ENCODE assay signal across 16 cellular contexts in the genomic region with DNA sequence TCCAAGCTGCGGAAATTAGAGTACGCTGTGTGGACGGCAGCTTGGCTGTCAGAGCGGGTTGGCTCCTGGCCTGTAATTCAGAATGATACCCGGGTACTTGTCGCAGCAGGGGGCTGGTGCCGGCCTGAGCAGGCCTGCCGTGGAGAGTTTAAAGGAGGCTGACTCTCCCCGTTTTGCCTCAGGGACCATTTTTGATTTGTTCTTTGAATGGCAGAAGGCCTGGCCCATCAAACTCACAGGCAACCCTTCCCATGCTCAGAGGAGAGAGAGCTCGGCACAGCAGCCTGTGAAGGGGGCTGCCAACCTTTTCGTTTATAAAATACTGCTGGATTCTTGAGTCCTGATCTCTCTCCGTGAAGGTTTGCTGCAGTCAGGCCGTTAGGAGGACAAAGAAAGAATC.
"Had no signal": no experiment of that assay in that cellular context is flagged by ENCODE, and none has a peak within 500 bp of the region (broad histone marks: within the 10 kb centered on the region; RNA-seq: fewer than 3 reads in every experiment).

No MANE protein-coding gene starts in this region.

- H3K27me3 ChIP-seq: esophagus muscularis mucosa, upper lobe of right lung had no signal

- H3K27ac ChIP-seq: psoas muscle, upper lobe of right lung had no signal

- DNase-seq: activated CD4-positive, alpha-beta memory T cell treated with anti-CD3 and anti-CD28 coated beads, Interleukin-2, amount 10 ng/mL, durations not matched to agents 7 days and 5 days; activated CD8-positive, alpha-beta memory T cell treated with anti-CD3 and anti-CD28 coated beads, Interleukin-2, amount 50 U/mL, for 4 hours; activated naive CD8-positive, alpha-beta T cell treated with anti-CD3 and anti-CD28 coated beads, Interleukin-2, amount 10 ng/mL, durations not matched to agents 7 days and 5 days; activated T-cell treated with anti-CD3 and anti-CD28 coated beads, Interleukin-2, amount 50 U/mL, for 72 hours; aorta; foreskin fibroblast; left colon; midbrain; naive B cell; occipital lobe; psoas muscle; stimulated activated CD4-positive, alpha-beta T cell treated with anti-CD3 and anti-CD28 coated beads, Interleukin-2, amount 100 ng/mL, for 24 hours; stimulated activated naive CD4-positive, alpha-beta T cell; upper lobe of right lung had no signal

- H3K9me3 ChIP-seq: esophagus muscularis mucosa, psoas muscle, upper lobe of right lung had no signal

- H3K4me3 ChIP-seq: esophagus muscularis mucosa, lung, psoas muscle, upper lobe of right lung had no signal

- H3K36me3 ChIP-seq: esophagus muscularis mucosa, upper lobe of right lung had no signal
